1 cellular context compared by ENCODE assay signal in genomic region chr6:33364460-33365231, GRCh38.
TF ChIP-seq lines count a peak whose summit lies in the region.

No MANE protein-coding gene starts in this region.

TF ChIP-seq in K562, 482 proteins besides CTCF, POLR2A, EP300 and RAD21 (continued from another document):
- TF ChIP-seq ARID3A (IDR thresholded peaks at IDR 0.05; ENCODE audit: borderline replicate concordance, low read depth, low read length) (peak; percentile 65; the same call in 1 of the 2 replicates), FOSL1 (tag; conservative IDR thresholded peaks at IDR 0.05) (peak; percentile 49), ETV1 (tag; conservative IDR thresholded peaks at IDR 0.05; ENCODE audit: low read depth) (0 out of 2 replicates have a peak, but pooled peaks have one; percentile 18), ZEB2 (IDR thresholded peaks at IDR 0.05) (peak; percentile 21; the same call in 1 of the 2 replicates)
